17 cellular contexts compared by ENCODE assay signal in genomic region chr7:30986738-30987137, GRCh38. TPM values are rescaled to one million over a fixed set of nuclear protein-coding genes. Genes with fewer than 3 reads are reported as not detected.
DNase-seq lines count a peak whose midpoint lies in the region; ATAC-seq and TF ChIP-seq lines count a peak whose summit lies in the region.
"Had no signal": no experiment of that assay in that cellular context is flagged by ENCODE, and none has a peak within 500 bp of the region (broad histone marks: within the 10 kb centered on the region; RNA-seq: fewer than 3 reads in every experiment).

No MANE protein-coding gene starts in this region.

- no peak for ATAC-seq in stimulated activated naive CD8-positive, alpha-beta T cell treated with anti-CD3 and anti-CD28 coated beads, Interleukin-15, amount 100 ng/mL, for 72 hours
- ATAC-seq in GM19351 (IDR thresholded peaks at IDR 0.05; ENCODE audit: unreplicated experiment) = no peak
- ATAC-seq: Right ventricle myocardium inferior had no signal

- H3K9me3 Mint-ChIP-seq in nephron progenitor cell = no peaks in the 10 kb centered on the region
- no peaks in the 10 kb centered on the region for H3K9me3 Mint-ChIP-seq in stimulated activated naive CD8-positive, alpha-beta T cell treated with anti-CD3 and anti-CD28 coated beads, Interleukin-15, amount 100 ng/mL, for 72 hours

- no peak overlapping the region for H3K27ac ChIP-seq in HUES64 (ENCODE audit: low read depth, low read length)

- H3K4me3 Mint-ChIP-seq in nephron progenitor cell = peak overlapping the region; percentile 30
- no peak overlapping the region for H3K4me3 Mint-ChIP-seq in stimulated activated naive CD8-positive, alpha-beta T cell treated with anti-CD3 and anti-CD28 coated beads, Interleukin-15, amount 100 ng/mL, for 72 hours

- no peak overlapping the region for H3K27ac Mint-ChIP-seq in nephron progenitor cell
- peak overlapping the region in 1 of 2 donors; percentile 24 for H3K27ac Mint-ChIP-seq in stimulated activated naive CD8-positive, alpha-beta T cell treated with anti-CD3 and anti-CD28 coated beads, Interleukin-15, amount 100 ng/mL, for 72 hours

- H3K4me3 ChIP-seq in HUES64 (ENCODE audit: low read length) = 0 out of 2 replicates have a peak overlapping the region, but pooled peaks have one; percentile 13
- H3K4me3 ChIP-seq in iPS-18c (ENCODE audit: insufficient read depth, low read depth, low read length) = peak overlapping the region; percentile 17

- peaks cover 19% of the 10 kb centered on the region for H3K27me3 ChIP-seq in HUES64 (ENCODE audit: insufficient read depth, low read length)

- peaks cover 58% of the 10 kb centered on the region for H3K27me3 Mint-ChIP-seq in nephron progenitor cell (ENCODE audit: low read depth, poor library complexity)
- peaks cover 50% of the 10 kb centered on the region for H3K27me3 Mint-ChIP-seq in stimulated activated naive CD8-positive, alpha-beta T cell treated with anti-CD3 and anti-CD28 coated beads, Interleukin-15, amount 100 ng/mL, for 72 hours

- H3K36me3 Mint-ChIP-seq in nephron progenitor cell (ENCODE audit: low read depth) = no peaks in the 10 kb centered on the region
- H3K36me3 Mint-ChIP-seq: CD4-positive, CD25-positive, alpha-beta regulatory T cell had no signal

- H3K36me3 ChIP-seq in HUES64 (ENCODE audit: insufficient read depth, low read length) = no peaks in the 10 kb centered on the region

- H3K9ac ChIP-seq in HUES64 (ENCODE audit: low read depth, low read length) = peak overlapping the region; percentile 5; the same call in 1 of the 2 replicates

- peaks cover 49% of the 10 kb centered on the region for H3K4me1 Mint-ChIP-seq in nephron progenitor cell
- peaks cover 23% of the 10 kb centered on the region for H3K4me1 Mint-ChIP-seq in stimulated activated naive CD8-positive, alpha-beta T cell treated with anti-CD3 and anti-CD28 coated beads, Interleukin-15, amount 100 ng/mL, for 72 hours

- no peaks in the 10 kb centered on the region for H3K9me3 ChIP-seq in HUES64 (ENCODE audit: insufficient read depth, low read depth, low read length)
- no peaks in the 10 kb centered on the region for H3K9me3 ChIP-seq in iPS-18c (ENCODE audit: control insufficient read depth, insufficient read depth, low read length)

- H3K4me1 ChIP-seq in HUES64 (ENCODE audit: insufficient read depth, low read length) = peaks cover 46% of the 10 kb centered on the region

- 29% methylated on average over 16 of the region's 16 CpGs for WGBS in HUES64

- intact Hi-C loops in head of caudate nucleus (cut with DNase I) = loop anchor here (10.0 kb wide), 1 partner anchor 68 kb away; the partner anchor contains the start of gene ADCYAP1R1

- no peak for TF ChIP-seq CTCF in nephron progenitor cell (IDR thresholded peaks at IDR 0.05)

- DNase-seq in ecto neural progenitor cell (ENCODE audit: low spot score) (peak; percentile 82), nephron progenitor cell (no peak), head of caudate nucleus (no peak), kidney tubule cell (ENCODE audit: low spot score) (no peak)
- no peak for DNase-seq in stimulated activated naive CD8-positive, alpha-beta T cell treated with anti-CD3 and anti-CD28 coated beads, Interleukin-15, amount 100 ng/mL, for 72 hours
- DNase-seq: CD4-positive, CD25-positive, alpha-beta regulatory T cell; DMS79; Karpas-422; MV-4-11; NCI-H187; NCI-H446; NCI-H526 treated with DMSO at 0.1 percent for 48 hours had no signal

RNA-seq across cellular contexts. Expression of gene GHRHR, which starts 23.0 kb away (rescaled TPM):
- polyA plus RNA-seq in HUES64 (2013, experiment 1 of 2) = 2.6 TPM
- polyA plus RNA-seq in HUES64 (2013, experiment 2 of 2) = 1.3 TPM
- polyA plus RNA-seq: BJ; CD4-positive, CD25-positive, alpha-beta regulatory T cell had no signal
